ENCODE assay signal across 23 cellular contexts in genomic region chr21:27359141-27359540, GRCh38.
A peak's percentile ranks its signal among the peaks of the same experiment; 100 is the strongest.
DNase-seq lines count a peak whose midpoint lies in the region; TF ChIP-seq lines count a peak whose summit lies in the region.
"Had no signal": no experiment of that assay in that cellular context is flagged by ENCODE, and none has a peak within 500 bp of the region (broad histone marks: within the 10 kb centered on the region; RNA-seq: fewer than 3 reads in every experiment).

No MANE protein-coding gene starts in this region.

- no peaks in the 10 kb centered on the region for H3K36me3 ChIP-seq in SK-N-MC (ENCODE audit: insufficient read depth, low read length)
- no peaks in the 10 kb centered on the region for H3K36me3 ChIP-seq in smooth muscle cell (ENCODE audit: low read depth)
- H3K36me3 ChIP-seq: adrenal gland had no signal

- H2AFZ ChIP-seq in smooth muscle cell (ENCODE audit: low read depth) = peak overlapping the region; percentile 31

- H3K27me3 ChIP-seq in smooth muscle cell (ENCODE audit: low read depth) = no peaks in the 10 kb centered on the region
- H3K27me3 ChIP-seq: adrenal gland, testis had no signal

- H3K27ac ChIP-seq in SK-N-MC (peak overlapping the region; percentile 14; the same call in 1 of the 2 replicates), smooth muscle cell (ENCODE audit: low read depth) (peak overlapping the region; percentile 35)
- H3K27ac ChIP-seq: adrenal gland, coronary artery, skin epidermis, testis had no signal

- H3K9ac ChIP-seq in SK-N-MC (ENCODE audit: insufficient read length) (no peak overlapping the region), smooth muscle cell (ENCODE audit: low read depth) (no peak overlapping the region)

- H3K4me1 ChIP-seq in smooth muscle cell (ENCODE audit: low read depth) = peaks cover 4% of the 10 kb centered on the region
- H3K4me1 ChIP-seq: adrenal gland, testis had no signal

- DNase-seq in GM04503 (ENCODE audit: low read depth) (peak; percentile 65), SK-N-MC (ENCODE audit: low read depth, low spot score) (no peak), fibroblast of pulmonary artery (ENCODE audit: low read depth) (peak; percentile 25), smooth muscle cell (lab: John Stamatoyannopoulos, UW; ENCODE audit: unreplicated experiment) (no peak), HuH-7 (ENCODE audit: low spot score) (no peak), NCI-H1694 treated with DMSO at 0.1 percent for 48 hours (lab: John Stamatoyannopoulos, UW) (no peak), NOMO-1 (lab: John Stamatoyannopoulos, UW; ENCODE audit: unreplicated experiment in 2 of 2) (no peak)
- DNase-seq: activated B cell treated with CpG ODN at 0.5 μM for 24 hours; activated CD4-positive, alpha-beta T cell treated with anti-CD3 and anti-CD28 coated beads, Interleukin-2, amount 50 U/mL, for 48 hours; activated effector memory CD4-positive, alpha-beta T cell treated with anti-CD3 and anti-CD28 coated beads, Interleukin-2, amount 50 U/mL, for 16 hours; adrenal gland; Caco-2; DND-41; GOT3; hypothalamus; islet precursor cell; MM.1S; NCI-H146; stimulated activated CD4-positive, alpha-beta T cell treated with anti-CD3 and anti-CD28 coated beads, Interleukin-2, amount 100 ng/mL, for 24 hours; T-helper 9 cell; testis had no signal

- no peaks in the 10 kb centered on the region for H3K79me2 ChIP-seq in smooth muscle cell (ENCODE audit: low read depth)

- H3K4me3 ChIP-seq in SK-N-MC (0 out of 2 replicates have a peak overlapping the region, but pooled peaks have one; percentile 2), fibroblast of pulmonary artery (replicated peaks; ENCODE audit: low read depth, low read length) (no peak overlapping the region), smooth muscle cell (no peak overlapping the region)
- H3K4me3 ChIP-seq: adrenal gland, coronary artery, skin epidermis, testis had no signal

- no peaks in the 10 kb centered on the region for H3F3A ChIP-seq in smooth muscle cell (ENCODE audit: low read depth)

- no peak for TF ChIP-seq CTCF in fibroblast of pulmonary artery (IDR thresholded peaks at IDR 0.05; ENCODE audit: low read length, missing control alignments)
- TF ChIP-seq CTCF in smooth muscle cell (IDR thresholded peaks at IDR 0.05; ENCODE audit: borderline replicate concordance, insufficient read depth, poor library complexity, severe bottlenecking) = no peak

- H3K9me3 ChIP-seq in SK-N-MC (ENCODE audit: low read depth, low read length) (no peaks in the 10 kb centered on the region), smooth muscle cell (replicated peaks; ENCODE audit: low read depth) (no peaks in the 10 kb centered on the region)
- H3K9me3 ChIP-seq: adrenal gland, Caco-2, testis had no signal

- peak overlapping the region; percentile 66 for H3K4me2 ChIP-seq in smooth muscle cell

- H4K20me1 ChIP-seq in smooth muscle cell (ENCODE audit: low read depth) = no peaks in the 10 kb centered on the region

Comparison
In these comparisons a context has a peak if more than half of its experiments do, and no peak if none do; other contexts are left out.
1. DNase-seq: peak in GM04503 (single experiment) and fibroblast of pulmonary artery (single experiment); none in SK-N-MC (single experiment), smooth muscle cell (single experiment), HuH-7 (single experiment), NCI-H1694 treated with DMSO at 0.1 percent for 48 hours (single experiment) and NOMO-1 (0 of 2).